ENCODE assay signal across 27 cellular contexts in genomic region chr9:121610638-121610953, GRCh38. TPM values are rescaled to one million over a fixed set of nuclear protein-coding genes. Genes with fewer than 3 reads are reported as not detected.
A peak's percentile ranks its signal among the peaks of the same experiment; 100 is the strongest.
DNase-seq lines count a peak whose midpoint lies in the region; ATAC-seq and TF ChIP-seq lines count a peak whose summit lies in the region.
"Had no signal": no experiment of that assay in that cellular context is flagged by ENCODE, and none has a peak within 500 bp of the region (broad histone marks: within the 10 kb centered on the region; RNA-seq: fewer than 3 reads in every experiment).

No MANE protein-coding gene starts in this region.

- no peak overlapping the region for H2AFZ ChIP-seq in OCI-LY7 (ENCODE audit: low read length)

- peaks cover 33% of the 10 kb centered on the region for H3K27me3 Mint-ChIP-seq in activated CD4-positive, alpha-beta T cell treated with anti-CD3 and anti-CD28 coated beads, Interleukin-2, amount 10 ng/mL, durations not matched to agents 24 days and 14 days
- H3K27me3 Mint-ChIP-seq: progenitor cell of endocrine pancreas had no signal

- H3K4me2 ChIP-seq in OCI-LY7 (ENCODE audit: low read length), result no peak overlapping the region

- H3K36me3 Mint-ChIP-seq in activated CD4-positive, alpha-beta T cell treated with anti-CD3 and anti-CD28 coated beads, Interleukin-2, amount 10 ng/mL, durations not matched to agents 24 days and 14 days (ENCODE audit: low read depth), result no peaks in the 10 kb centered on the region
- H3K36me3 Mint-ChIP-seq: stimulated activated memory B cell treated with anti-CD40 and anti-IgM and Interleukin-4, amounts not matched to agents 10 μg/mL and 1 μg/mL and 100 μg/mL, for 72 hours had no signal

- no peak overlapping the region for H3K27ac Mint-ChIP-seq in activated CD4-positive, alpha-beta T cell treated with anti-CD3 and anti-CD28 coated beads, Interleukin-2, amount 10 ng/mL, durations not matched to agents 24 days and 14 days
- H3K27ac Mint-ChIP-seq: activated CD4-positive, alpha-beta T cell treated with anti-CD3 and anti-CD28 coated beads for 36 hours; activated naive CD8-positive, alpha-beta T cell treated with anti-CD3 and anti-CD28 coated beads, Interleukin-2, amount 50 U/mL, for 24 hours; progenitor cell of endocrine pancreas; stimulated activated memory B cell treated with anti-CD40 and anti-IgM and Interleukin-4, amounts not matched to agents 10 μg/mL and 1 μg/mL and 100 μg/mL, for 72 hours had no signal

- 78 to 79% (median 78%) methylated on average over 9 of the region's 9 CpGs for WGBS in heart left ventricle, 4 donors

- H3K4me1 ChIP-seq in heart left ventricle (peaks cover 27 to 86% (median 70%) of the 10 kb centered on the region in 12 donors), OCI-LY7 (ENCODE audit: insufficient read depth, low read length, poor library complexity, severe bottlenecking) (peaks cover 7% of the 10 kb centered on the region), stomach smooth muscle (ENCODE audit: control insufficient read depth, insufficient read depth, low read length) (peaks cover 61% of the 10 kb centered on the region)
- H3K4me1 ChIP-seq: SJSA1 had no signal

- TF ChIP-seq CTCF in heart left ventricle (IDR thresholded peaks at IDR 0.05), result no peak
- 0 out of 2 replicates have a peak, but pooled peaks have one; percentile 14 for TF ChIP-seq CTCF in OCI-LY7 (conservative IDR thresholded peaks at IDR 0.05; ENCODE audit: low read length)

- H3K9ac ChIP-seq in stomach smooth muscle (ENCODE audit: low read length in 2 of 2), result no peak overlapping the region

- H3K4me3 ChIP-seq in heart left ventricle (no peak overlapping the region), OCI-LY7 (ENCODE audit: low read depth, low read length, poor library complexity, severe bottlenecking) (no peak overlapping the region), stomach smooth muscle (ENCODE audit: low read length in 2 of 2) (no peak overlapping the region)
- H3K4me3 ChIP-seq: A549, Peyer's patch, SJSA1, suprapubic skin, vagina had no signal

- DNase-seq in heart left ventricle (no peak), Right ventricle myocardium superior (no peak), OCI-LY7 (ENCODE audit: low spot score) (no peak), iPS-NIHi7 (ENCODE audit: extremely low spot score) (peak; percentile 52), NCI-H2227 (lab: John Stamatoyannopoulos, UW; ENCODE audit: unreplicated experiment) (no peak)
- DNase-seq in activated CD4-positive, alpha-beta T cell treated with anti-CD3 and anti-CD28 coated beads, Interleukin-2, amount 10 ng/mL, durations not matched to agents 24 days and 14 days, result no peak
- DNase-seq: activated CD4-positive, alpha-beta T cell treated with anti-CD3 and anti-CD28 coated beads for 36 hours; activated CD8-positive, alpha-beta memory T cell treated with anti-CD3 and anti-CD28 coated beads for 24 hours; activated gamma-delta T cell; activated naive CD8-positive, alpha-beta T cell treated with anti-CD3 and anti-CD28 coated beads, Interleukin-2, amount 50 U/mL, for 24 hours; activated T-cell treated with anti-CD3 and anti-CD28 coated beads, Interleukin-2, amount 50 U/mL, for 1 hour; hippocampal formation; NCI-H1092; NCI-H1930; NCI-H345; NK-92 treated with Interleukin-12 subunit alpha and Interleukin-12 subunit beta, amount 100 ng/mL, for 24 hours; Peyer's patch; stimulated activated CD4-positive, alpha-beta T cell treated with anti-CD3 and anti-CD28 coated beads, Interleukin-4, amount 100 ng/mL, for 1 hour; T-helper 1 cell had no signal

- H3K9me3 Mint-ChIP-seq in activated CD4-positive, alpha-beta T cell treated with anti-CD3 and anti-CD28 coated beads, Interleukin-2, amount 10 ng/mL, durations not matched to agents 24 days and 14 days, result no peaks in the 10 kb centered on the region
- H3K9me3 Mint-ChIP-seq: activated naive CD8-positive, alpha-beta T cell treated with anti-CD3 and anti-CD28 coated beads, Interleukin-2, amount 50 U/mL, for 24 hours; stimulated activated memory B cell treated with anti-CD40 and anti-IgM and Interleukin-4, amounts not matched to agents 10 μg/mL and 1 μg/mL and 100 μg/mL, for 72 hours had no signal

- H3K4me3 Mint-ChIP-seq in activated CD4-positive, alpha-beta T cell treated with anti-CD3 and anti-CD28 coated beads, Interleukin-2, amount 10 ng/mL, durations not matched to agents 24 days and 14 days, result no peak overlapping the region
- H3K4me3 Mint-ChIP-seq: activated CD4-positive, alpha-beta T cell treated with anti-CD3 and anti-CD28 coated beads for 36 hours; activated naive CD8-positive, alpha-beta T cell treated with anti-CD3 and anti-CD28 coated beads, Interleukin-2, amount 50 U/mL, for 24 hours; stimulated activated memory B cell treated with anti-CD40 and anti-IgM and Interleukin-4, amounts not matched to agents 10 μg/mL and 1 μg/mL and 100 μg/mL, for 72 hours had no signal

- no peaks in the 10 kb centered on the region for H3K79me2 ChIP-seq in OCI-LY7 (ENCODE audit: insufficient read depth, low read depth, low read length)

- no peaks in the 10 kb centered on the region for H3K27me3 ChIP-seq in heart left ventricle
- no peaks in the 10 kb centered on the region for H3K27me3 ChIP-seq in stomach smooth muscle (ENCODE audit: control insufficient read depth in 1 of 2, insufficient read depth in 2 of 2, low read length in 2 of 2)
- H3K27me3 ChIP-seq: Peyer's patch, SJSA1, suprapubic skin, vagina had no signal

- no peaks in the 10 kb centered on the region for H3K9me2 ChIP-seq in OCI-LY7 (ENCODE audit: insufficient read depth, low read length)

- H3K9me3 ChIP-seq in heart left ventricle (no peaks in the 10 kb centered on the region), OCI-LY7 (ENCODE audit: low read length) (no peaks in the 10 kb centered on the region), stomach smooth muscle (ENCODE audit: control insufficient read depth in 2 of 2, low read length in 2 of 2) (no peaks in the 10 kb centered on the region)
- H3K9me3 ChIP-seq: A549, Peyer's patch, SJSA1, suprapubic skin, vagina had no signal

- H4K20me1 ChIP-seq in OCI-LY7 (ENCODE audit: insufficient read depth, low read length), result no peaks in the 10 kb centered on the region

- POLR2A ChIA-PET in OCI-LY7 (lab: Charles Lee), result interaction anchor here (0.6 kb wide), 1 partner anchor 402 kb away, joined by 3 read pairs; no protein-coding TSS in a partner anchor

- TF ChIP-seq POLR2A in heart left ventricle (IDR thresholded peaks at IDR 0.05), result no peak

- ATAC-seq in heart left ventricle (no peak), Right ventricle myocardium superior (ENCODE audit: poor library complexity) (no peak), GM18858 (IDR thresholded peaks at IDR 0.05; ENCODE audit: unreplicated experiment) (no peak)
- ATAC-seq: activated CD4-positive, alpha-beta T cell treated with anti-CD3 and anti-CD28 coated beads for 36 hours; activated naive CD8-positive, alpha-beta T cell treated with anti-CD3 and anti-CD28 coated beads, Interleukin-2, amount 50 U/mL, for 24 hours; stimulated activated memory B cell treated with anti-CD40 and anti-IgM and Interleukin-4, amounts not matched to agents 10 μg/mL and 1 μg/mL and 100 μg/mL, for 72 hours had no signal

- no TSS peak for BruUV-seq in OCI-LY7 (replicated peaks; lab: Mats Ljungman, UMichigan)

- H3K36me3 ChIP-seq in heart left ventricle (no peaks in the 10 kb centered on the region), OCI-LY7 (ENCODE audit: insufficient read depth, low read length) (no peaks in the 10 kb centered on the region), stomach smooth muscle (ENCODE audit: control insufficient read depth in 2 of 2, insufficient read depth in 2 of 2, low read length in 2 of 2) (no peaks in the 10 kb centered on the region)
- H3K36me3 ChIP-seq: Peyer's patch, SJSA1, suprapubic skin, vagina had no signal

- CTCF ChIA-PET in OCI-LY7 (lab: Charles Lee; ENCODE audit: unreplicated experiment), result no interaction called here

- H3K27ac ChIP-seq in heart left ventricle, result peak overlapping the region in 11 of 12 donors; percentile 61 to 93 (median 83)
- H3K27ac ChIP-seq in OCI-LY7 (ENCODE audit: low read depth, low read length, poor library complexity, severe bottlenecking), result no peak overlapping the region
- peak overlapping the region; percentile 62 for H3K27ac ChIP-seq in stomach smooth muscle (ENCODE audit: low read length)
- H3K27ac ChIP-seq: SJSA1, suprapubic skin, vagina had no signal

- H3K4me1 Mint-ChIP-seq in activated CD4-positive, alpha-beta T cell treated with anti-CD3 and anti-CD28 coated beads, Interleukin-2, amount 10 ng/mL, durations not matched to agents 24 days and 14 days, result peaks cover 8% of the 10 kb centered on the region

- intact Hi-C loops in heart left ventricle (cut with DNase I) (loop anchor here in 2 of 10 donors (5.0 kb wide), 2 partner anchors 53 to 58 kb away; no protein-coding TSS in a partner anchor), Right ventricle myocardium superior (cut with DNase I) (no loop called here), OCI-LY7 (cut with micrococcal nuclease; ENCODE audit: unreplicated experiment) (no loop called here)
- intact Hi-C loops in activated CD4-positive, alpha-beta T cell treated with anti-CD3 and anti-CD28 coated beads, Interleukin-2, amount 10 ng/mL, durations not matched to agents 24 days and 14 days (cut with micrococcal nuclease), result no loop called here

RNA-seq across cellular contexts. Expression of gene DAB2IP, which starts 40.8 kb away (rescaled TPM):
- total RNA-seq in heart left ventricle (100 to 1,000 TPM in 1 of 9 donors, 10 to 100 TPM in 8; 45.0 to 103 (median 54.2) TPM), Right ventricle myocardium superior (44.7 TPM), OCI-LY7 (2022) (11.1 and 11.2 TPM in 2 replicates)
- 10 to 100 TPM; 30.9 to 40.4 TPM for polyA plus RNA-seq in heart left ventricle
- 2.9 and 3.9 TPM in 2 replicates for total RNA-seq in OCI-LY7 (2014; rRNA removed; shearing (Covaris generic))
- not detected in 2 replicates for total RNA-seq in activated CD4-positive, alpha-beta T cell treated with anti-CD3 and anti-CD28 coated beads, Interleukin-2, amount 10 ng/mL, durations not matched to agents 24 days and 14 days
